1 cellular context compared by ENCODE assay signal in genomic region chr1:205533729-205534443, GRCh38.
TF ChIP-seq lines count a peak whose summit lies in the region.

No MANE protein-coding gene starts in this region.

TF ChIP-seq in SK-N-SH, 30 proteins besides CTCF, POLR2A, EP300 and RAD21 (continued from another document):
- TF ChIP-seq REST (IDR thresholded peaks at IDR 0.05; ENCODE audit: low read depth, low read length) (no peak), FOXM1 (IDR thresholded peaks at IDR 0.05; ENCODE audit: low read depth) (no peak)
